8 cellular contexts compared by ENCODE assay signal in genomic region chr3:112437146-112438022, GRCh38.
DNase-seq lines count a peak whose midpoint lies in the region; ATAC-seq and TF ChIP-seq lines count a peak whose summit lies in the region.

No MANE protein-coding gene starts in this region.

- TF ChIP-seq CTCF in AG09309 (IDR thresholded peaks at IDR 0.05; ENCODE audit: control insufficient read depth, insufficient read depth, low read depth, low read length, missing control alignments) (peak; percentile 61), GM12875 (IDR thresholded peaks at IDR 0.05; ENCODE audit: borderline replicate concordance, insufficient read depth, low read depth, low read length) (peak; percentile 50; the same call in 1 of the 2 replicates), lower lobe of right lung (IDR thresholded peaks at IDR 0.05) (peak; percentile 34), sigmoid colon (IDR thresholded peaks at IDR 0.05) (no peak)

- POLR2A ChIA-PET in activated naive CD8-positive, alpha-beta T cell treated with anti-CD3 and anti-CD28 coated beads, Interleukin-2, amount 10 ng/mL, durations not matched to agents 7 days and 5 days (lab: Charles Lee) = interaction anchor here (0.9 to 1.1 kb wide), 2 partner anchors 38 to 46 kb away, joined by 3 to 4 read pairs; no protein-coding TSS in a partner anchor

- H3K27me3 ChIP-seq in lower lobe of right lung (ENCODE audit: low read depth) (no peaks in the 10 kb centered on the region), sigmoid colon (no peaks in the 10 kb centered on the region)

- DNase-seq in AG09309 (ENCODE audit: low read depth) = peak; percentile 11
- DNase-seq in NAMALWA (ENCODE audit: low spot score) = peak; percentile 72
- DNase-seq in activated naive CD8-positive, alpha-beta T cell treated with anti-CD3 and anti-CD28 coated beads, Interleukin-2, amount 10 ng/mL, durations not matched to agents 7 days and 5 days = no peak
- no peak for DNase-seq in lower lobe of right lung
- DNase-seq in sigmoid colon = no peak
- no peak for DNase-seq in NCI-H1436 treated with DMSO at 0.1 percent for 48 hours (lab: John Stamatoyannopoulos, UW)
- no peak for DNase-seq in SHP77 treated with DMSO at 0.1 percent for 48 hours (lab: John Stamatoyannopoulos, UW)

- H3K9me3 Mint-ChIP-seq in activated naive CD8-positive, alpha-beta T cell treated with anti-CD3 and anti-CD28 coated beads, Interleukin-2, amount 10 ng/mL, durations not matched to agents 7 days and 5 days = peaks cover 11% of the 10 kb centered on the region

- WGBS in sigmoid colon, 2 donors = 90 to 94% methylated on average over 6 of the region's 6 CpGs

- TF ChIP-seq POLR2A in sigmoid colon (IDR thresholded peaks at IDR 0.05) = no peak

- intact Hi-C loops in lower lobe of right lung (cut with DNase I) (no loop called here), sigmoid colon (cut with DNase I) (no loop called here)

- H3K9me3 ChIP-seq in lower lobe of right lung = no peaks in the 10 kb centered on the region
- H3K9me3 ChIP-seq in sigmoid colon = peaks cover 0 to 4% (median 0%) of the 10 kb centered on the region in 4 donors

- no peaks in the 10 kb centered on the region for H3K4me1 ChIP-seq in lower lobe of right lung
- H3K4me1 ChIP-seq in sigmoid colon = no peaks in the 10 kb centered on the region

- H3K36me3 ChIP-seq in lower lobe of right lung (no peaks in the 10 kb centered on the region), sigmoid colon (no peaks in the 10 kb centered on the region)

- H3K36me3 Mint-ChIP-seq in activated naive CD8-positive, alpha-beta T cell treated with anti-CD3 and anti-CD28 coated beads, Interleukin-2, amount 10 ng/mL, durations not matched to agents 7 days and 5 days = peaks cover 11% of the 10 kb centered on the region

- H3K4me3 ChIP-seq in AG09309 (ENCODE audit: control insufficient read depth, low read depth, low read length) (no peak overlapping the region), GM12875 (ENCODE audit: low read depth, low read length) (no peak overlapping the region), lower lobe of right lung (no peak overlapping the region), sigmoid colon (no peak overlapping the region)

- peak; percentile 94 for ATAC-seq in activated naive CD8-positive, alpha-beta T cell treated with anti-CD3 and anti-CD28 coated beads, Interleukin-2, amount 10 ng/mL, durations not matched to agents 7 days and 5 days (ENCODE audit: low read depth)
- peak; percentile 58 to 59 for ATAC-seq in lower lobe of right lung

- no peak overlapping the region for H3K4me3 Mint-ChIP-seq in activated naive CD8-positive, alpha-beta T cell treated with anti-CD3 and anti-CD28 coated beads, Interleukin-2, amount 10 ng/mL, durations not matched to agents 7 days and 5 days

- H3K27me3 Mint-ChIP-seq in activated naive CD8-positive, alpha-beta T cell treated with anti-CD3 and anti-CD28 coated beads, Interleukin-2, amount 10 ng/mL, durations not matched to agents 7 days and 5 days = no peaks in the 10 kb centered on the region

- peak overlapping the region; percentile 72 for H3K27ac Mint-ChIP-seq in activated naive CD8-positive, alpha-beta T cell treated with anti-CD3 and anti-CD28 coated beads, Interleukin-2, amount 10 ng/mL, durations not matched to agents 7 days and 5 days

- TF ChIP-seq EP300 in sigmoid colon (IDR thresholded peaks at IDR 0.05) = no peak

- H3K27ac ChIP-seq in lower lobe of right lung = no peak overlapping the region
- no peak overlapping the region for H3K27ac ChIP-seq in sigmoid colon

- H3K4me1 Mint-ChIP-seq in activated naive CD8-positive, alpha-beta T cell treated with anti-CD3 and anti-CD28 coated beads, Interleukin-2, amount 10 ng/mL, durations not matched to agents 7 days and 5 days = peaks cover 6% of the 10 kb centered on the region

Comparison
In these comparisons a context has a peak if more than half of its experiments do, and no peak if none do; other contexts are left out.
1. DNase-seq: peak in AG09309 (single experiment) and NAMALWA (single experiment); none in activated naive CD8-positive, alpha-beta T cell treated with anti-CD3 and anti-CD28 coated beads, Interleukin-2, amount 10 ng/mL, durations not matched to agents 7 days and 5 days (single experiment), lower lobe of right lung (single experiment), sigmoid colon (single experiment), NCI-H1436 treated with DMSO at 0.1 percent for 48 hours (single experiment) and SHP77 treated with DMSO at 0.1 percent for 48 hours (single experiment).
2. CTCF ChIP-seq: peak in AG09309 (single experiment), GM12875 (single experiment) and lower lobe of right lung (single experiment); none in sigmoid colon (0 of 4).